In the genomic region with DNA sequence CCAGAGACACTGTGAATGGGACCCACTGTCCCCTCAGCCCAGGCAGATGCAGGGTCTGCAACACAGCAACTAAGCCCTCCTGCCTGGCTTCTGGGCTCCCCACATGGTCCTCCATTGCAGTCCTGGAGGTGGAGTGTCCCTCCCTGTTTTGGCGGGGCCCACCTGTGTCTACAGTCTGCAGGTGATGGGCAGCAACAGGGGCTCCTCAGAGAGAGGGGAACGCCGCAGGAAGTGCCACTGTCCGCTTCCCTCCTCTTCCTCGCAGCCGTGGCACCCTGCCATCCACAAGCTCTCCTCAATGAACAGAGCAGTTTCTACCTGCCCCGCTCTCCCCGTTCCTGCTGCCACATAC, we compare ENCODE assay signal across 1 cellular context.
TF ChIP-seq lines count a peak whose summit lies in the region.

No MANE protein-coding gene starts in this region.

TF ChIP-seq in WTC11, 78 proteins besides CTCF, POLR2A, EP300 and RAD21 (continued from another document):
- TF ChIP-seq, protein P1, sequence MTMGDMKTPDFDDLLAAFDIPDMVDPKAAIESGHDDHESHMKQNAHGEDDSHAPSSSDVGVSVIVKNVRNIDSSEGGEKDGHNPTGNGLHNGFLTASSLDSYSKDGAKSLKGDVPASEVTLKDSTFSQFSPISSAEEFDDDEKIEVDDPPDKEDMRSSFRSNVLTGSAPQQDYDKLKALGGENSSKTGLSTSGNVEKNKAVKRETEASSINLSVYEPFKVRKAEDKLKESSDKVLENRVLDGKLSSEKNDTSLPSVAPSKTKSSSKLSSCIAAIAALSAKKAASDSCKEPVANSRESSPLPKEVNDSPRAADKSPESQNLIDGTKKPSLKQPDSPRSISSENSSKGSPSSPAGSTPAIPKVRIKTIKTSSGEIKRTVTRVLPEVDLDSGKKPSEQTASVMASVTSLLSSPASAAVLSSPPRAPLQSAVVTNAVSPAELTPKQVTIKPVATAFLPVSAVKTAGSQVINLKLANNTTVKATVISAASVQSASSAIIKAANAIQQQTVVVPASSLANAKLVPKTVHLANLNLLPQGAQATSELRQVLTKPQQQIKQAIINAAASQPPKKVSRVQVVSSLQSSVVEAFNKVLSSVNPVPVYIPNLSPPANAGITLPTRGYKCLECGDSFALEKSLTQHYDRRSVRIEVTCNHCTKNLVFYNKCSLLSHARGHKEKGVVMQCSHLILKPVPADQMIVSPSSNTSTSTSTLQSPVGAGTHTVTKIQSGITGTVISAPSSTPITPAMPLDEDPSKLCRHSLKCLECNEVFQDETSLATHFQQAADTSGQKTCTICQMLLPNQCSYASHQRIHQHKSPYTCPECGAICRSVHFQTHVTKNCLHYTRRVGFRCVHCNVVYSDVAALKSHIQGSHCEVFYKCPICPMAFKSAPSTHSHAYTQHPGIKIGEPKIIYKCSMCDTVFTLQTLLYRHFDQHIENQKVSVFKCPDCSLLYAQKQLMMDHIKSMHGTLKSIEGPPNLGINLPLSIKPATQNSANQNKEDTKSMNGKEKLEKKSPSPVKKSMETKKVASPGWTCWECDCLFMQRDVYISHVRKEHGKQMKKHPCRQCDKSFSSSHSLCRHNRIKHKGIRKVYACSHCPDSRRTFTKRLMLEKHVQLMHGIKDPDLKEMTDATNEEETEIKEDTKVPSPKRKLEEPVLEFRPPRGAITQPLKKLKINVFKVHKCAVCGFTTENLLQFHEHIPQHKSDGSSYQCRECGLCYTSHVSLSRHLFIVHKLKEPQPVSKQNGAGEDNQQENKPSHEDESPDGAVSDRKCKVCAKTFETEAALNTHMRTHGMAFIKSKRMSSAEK (CRISPR knock-in tag; IDR thresholded peaks at IDR 0.05; ENCODE audit: borderline replicate concordance) = no peak
